ENCODE assay signal across 9 cellular contexts in genomic region chr7:36021367-36021766, GRCh38.
DNase-seq lines count a peak whose midpoint lies in the region; ATAC-seq and TF ChIP-seq lines count a peak whose summit lies in the region.
"Had no signal": no experiment of that assay in that cellular context is flagged by ENCODE, and none has a peak within 500 bp of the region (broad histone marks: within the 10 kb centered on the region; RNA-seq: fewer than 3 reads in every experiment).

No MANE protein-coding gene starts in this region.

- no peak for DNase-seq in GM06990 (ENCODE audit: extremely low read depth, insufficient read length)
- peak; percentile 47 for DNase-seq in M059J (ENCODE audit: low read depth)
- DNase-seq in cerebellar cortex (ENCODE audit: low spot score): peak; percentile 17
- no peak for DNase-seq in neural crest cell (ENCODE audit: low read depth, low spot score)
- DNase-seq in cerebellar nuclear complex (lab: John Stamatoyannopoulos, UW): no peak
- DNase-seq in suprapubic skin (ENCODE audit: low spot score in 2 of 2): no peak
- no peak for DNase-seq in cortex of kidney (lab: John Stamatoyannopoulos, UW)

- no peak for TF ChIP-seq POLR2A in suprapubic skin (IDR thresholded peaks at IDR 0.05)

- WGBS in suprapubic skin: 84% methylated on average over 5 of the region's 5 CpGs

- H3K4me3 ChIP-seq in GM06990 (replicated peaks; ENCODE audit: low read depth, low read length) (no peak overlapping the region), suprapubic skin (no peak overlapping the region)
- H3K4me3 ChIP-seq: skin epidermis had no signal

- H3K36me3 ChIP-seq in GM06990 (ENCODE audit: control insufficient read depth, insufficient read depth, low read length) (no peaks in the 10 kb centered on the region), suprapubic skin (no peaks in the 10 kb centered on the region)

- H3K9me3 ChIP-seq in suprapubic skin: no peaks in the 10 kb centered on the region

- H3K27me3 ChIP-seq in GM06990 (replicated peaks; ENCODE audit: control insufficient read depth, insufficient read depth, low read length) (no peaks in the 10 kb centered on the region; the same call in none of the 2 replicates), suprapubic skin (no peaks in the 10 kb centered on the region)

- H3K4me1 Mint-ChIP-seq in neural crest cell: peaks cover 22% of the 10 kb centered on the region

- TF ChIP-seq CTCF in GM06990 (IDR thresholded peaks at IDR 0.05; ENCODE audit: insufficient read depth, low read length, poor library complexity, severe bottlenecking) (peak; percentile 55), neural crest cell (conservative IDR thresholded peaks at IDR 0.05) (peak; percentile 21), suprapubic skin (IDR thresholded peaks at IDR 0.05) (no peak)

- no peaks in the 10 kb centered on the region for H3K36me3 Mint-ChIP-seq in neural crest cell (ENCODE audit: low read depth)

- no peak overlapping the region for H3K27ac ChIP-seq in suprapubic skin
- H3K27ac ChIP-seq: skin epidermis had no signal

- H3K27ac Mint-ChIP-seq in neural crest cell (ENCODE audit: unreplicated experiment): no peak overlapping the region

- TF ChIP-seq EP300 in suprapubic skin (IDR thresholded peaks at IDR 0.05): no peak

- H3K4me3 Mint-ChIP-seq in neural crest cell: no peak overlapping the region

- no peaks in the 10 kb centered on the region for H3K4me1 ChIP-seq in suprapubic skin

- no peaks in the 10 kb centered on the region for H3K27me3 Mint-ChIP-seq in neural crest cell (ENCODE audit: low read depth)

- ATAC-seq in HG02610 (IDR thresholded peaks at IDR 0.05; ENCODE audit: unreplicated experiment): no peak

- H3K9me3 Mint-ChIP-seq in neural crest cell: no peaks in the 10 kb centered on the region

Comparison
In these comparisons a context has a peak if more than half of its experiments do, and no peak if none do; other contexts are left out.
1. DNase-seq: peak in M059J (single experiment) and cerebellar cortex (single experiment); none in GM06990 (single experiment), neural crest cell (single experiment), cerebellar nuclear complex (0 of 2), suprapubic skin (0 of 2) and cortex of kidney (single experiment).
2. CTCF ChIP-seq: peak in GM06990 (single experiment) and neural crest cell (single experiment); none in suprapubic skin (0 of 2).